ENCODE assay signal across 8 cellular contexts in the genomic region with DNA sequence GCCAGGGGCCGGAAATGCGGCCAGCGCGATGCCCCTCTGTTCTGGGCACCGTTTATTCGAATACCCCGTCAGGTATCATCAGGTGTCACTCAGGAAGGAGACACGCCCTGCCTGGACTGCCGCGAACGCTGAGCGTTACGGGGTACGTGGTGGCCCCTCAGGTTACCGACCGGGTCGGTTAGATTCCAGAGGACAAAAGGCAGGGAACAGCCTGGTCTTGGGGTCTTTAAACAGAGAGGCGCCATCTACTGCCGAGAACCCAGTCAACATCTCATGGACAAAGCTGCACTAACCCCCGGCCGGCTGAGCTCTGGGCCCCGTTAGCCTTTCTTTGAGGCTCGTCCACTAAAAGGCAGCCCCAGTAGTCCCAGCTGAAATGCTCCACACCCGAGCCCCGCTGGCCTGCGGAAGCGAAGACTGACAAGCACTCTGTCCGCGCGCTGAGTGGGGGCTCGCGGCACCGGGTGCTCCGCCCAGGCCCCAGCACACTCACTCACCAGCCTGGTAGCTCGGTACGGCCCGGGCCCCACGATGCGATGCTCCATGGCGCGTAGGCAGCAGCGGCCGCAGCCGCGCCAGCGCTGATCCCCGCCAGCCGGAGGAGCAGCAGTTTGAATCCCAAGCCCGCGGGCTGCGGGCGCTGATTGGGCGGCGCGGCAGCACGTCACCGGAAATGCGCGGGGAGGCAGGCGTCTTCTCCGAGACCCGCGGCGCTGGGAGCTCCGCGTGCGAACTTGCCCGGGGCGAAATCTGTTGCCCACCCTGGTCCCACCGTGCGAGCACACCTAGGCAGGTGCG. TPM values are rescaled to one million over a fixed set of nuclear protein-coding genes. Genes with fewer than 3 reads are reported as not detected.
A peak's percentile ranks its signal among the peaks of the same experiment; 100 is the strongest.
DNase-seq lines count a peak whose midpoint lies in the region; ATAC-seq and TF ChIP-seq lines count a peak whose summit lies in the region.

A gene with protein sequence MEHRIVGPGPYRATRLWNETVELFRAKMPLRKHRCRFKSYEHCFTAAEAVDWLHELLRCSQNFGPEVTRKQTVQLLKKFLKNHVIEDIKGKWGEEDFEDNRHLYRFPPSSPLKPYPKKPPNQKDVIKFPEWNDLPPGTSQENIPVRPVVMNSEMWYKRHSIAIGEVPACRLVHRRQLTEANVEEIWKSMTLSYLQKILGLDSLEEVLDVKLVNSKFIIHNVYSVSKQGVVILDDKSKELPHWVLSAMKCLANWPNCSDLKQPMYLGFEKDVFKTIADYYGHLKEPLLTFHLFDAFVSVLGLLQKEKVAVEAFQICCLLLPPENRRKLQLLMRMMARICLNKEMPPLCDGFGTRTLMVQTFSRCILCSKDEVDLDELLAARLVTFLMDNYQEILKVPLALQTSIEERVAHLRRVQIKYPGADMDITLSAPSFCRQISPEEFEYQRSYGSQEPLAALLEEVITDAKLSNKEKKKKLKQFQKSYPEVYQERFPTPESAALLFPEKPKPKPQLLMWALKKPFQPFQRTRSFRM (minus strand): TSS at position 618 of the 798 bp plus-strand sequence. CDS start 73 bp downstream, at position 545.

- 1% methylated on average over 69 of the region's 72 CpGs for WGBS in smooth muscle cell (ENCODE audit: low lambda C conversion rate)

- H2AFZ ChIP-seq in smooth muscle cell (ENCODE audit: low read depth), result peak within 1 kb of the TSS; percentile 100

- H3K27me3 ChIP-seq in smooth muscle cell (ENCODE audit: low read depth), result no peaks in the 10 kb centered on the region

- in situ Hi-C loops in T47D (cut with HindIII; ENCODE audit: low pct_unique_long_range_greater_than_20kb, low sequenced_read_pairs), result loop anchor here (25.0 kb wide), 1 partner anchor 163 kb away; no protein-coding TSS in a partner anchor

- peak within 1 kb of the TSS; percentile 86 for H3K9ac ChIP-seq in smooth muscle cell (ENCODE audit: low read depth)

- H3K36me3 ChIP-seq in smooth muscle cell (ENCODE audit: low read depth), result no peaks in the 10 kb centered on the region

- peak; percentile 91 for ATAC-seq in GM18873 (IDR thresholded peaks at IDR 0.05; ENCODE audit: low FRiP score, unreplicated experiment)
- peak; percentile 95 for ATAC-seq in HG03135 (IDR thresholded peaks at IDR 0.05; ENCODE audit: unreplicated experiment)

- H3K9me3 ChIP-seq in smooth muscle cell (replicated peaks; ENCODE audit: low read depth), result no peaks in the 10 kb centered on the region

- H3K4me1 ChIP-seq in smooth muscle cell (ENCODE audit: low read depth), result peaks cover 25% of the 10 kb centered on the region

- peaks cover 31% of the 10 kb centered on the region for H3K79me2 ChIP-seq in smooth muscle cell (ENCODE audit: low read depth)

- peak within 1 kb of the TSS; percentile 97 for H3K4me2 ChIP-seq in smooth muscle cell

- no peaks in the 10 kb centered on the region for H3F3A ChIP-seq in smooth muscle cell (ENCODE audit: low read depth)

- peak; percentile 93 for DNase-seq in AG08396 (ENCODE audit: low spot score)
- DNase-seq in NCI-H2171 treated with DMSO at 0.1 percent for 48 hours (lab: John Stamatoyannopoulos, UW), result peak; percentile 82
- peak; percentile 80 to 93 for DNase-seq in T47D (ENCODE audit: low read depth in 1 of 2, low spot score in 1 of 2)
- DNase-seq in iPS-NIHi7 (ENCODE audit: extremely low spot score), result peak; percentile 93
- peak; percentile 70 for DNase-seq in smooth muscle cell (lab: John Stamatoyannopoulos, UW; ENCODE audit: unreplicated experiment)

- no peaks in the 10 kb centered on the region for H4K20me1 ChIP-seq in smooth muscle cell (ENCODE audit: low read depth)

- H3K27ac ChIP-seq in VCaP, result peak within 1 kb of the TSS; percentile 82
- H3K27ac ChIP-seq in smooth muscle cell (ENCODE audit: low read depth), result peak within 1 kb of the TSS; percentile 79

- TF ChIP-seq CTCF in VCaP (conservative IDR thresholded peaks at IDR 0.05) (peak; percentile 71), smooth muscle cell (IDR thresholded peaks at IDR 0.05; ENCODE audit: borderline replicate concordance, insufficient read depth, poor library complexity, severe bottlenecking) (peak; percentile 17)

- peak within 1 kb of the TSS; percentile 88 for H3K4me3 ChIP-seq in smooth muscle cell

RNA-seq across cellular contexts. Expression of the gene that starts here (rescaled TPM):
- total RNA-seq in smooth muscle cell, result 4.2 and 5.8 TPM in 2 replicates
- 1.1 and 2.7 TPM in 2 replicates for polyA plus RNA-seq in smooth muscle cell

Comparison
In these comparisons a context has a peak if more than half of its experiments do, and no peak if none do; other contexts are left out.
1. Peak in every context shown above with its lines: DNase-seq, ATAC-seq, H3K4me3 ChIP-seq and H3K27ac ChIP-seq.